Comparison of ENCODE assay signal across 8 cellular contexts in genomic region chr19:39406656-39407393, GRCh38. TPM values are rescaled to one million over a fixed set of nuclear protein-coding genes. Genes with fewer than 3 reads are reported as not detected.
A peak's percentile ranks its signal among the peaks of the same experiment; 100 is the strongest.
DNase-seq lines count a peak whose midpoint lies in the region; ATAC-seq and TF ChIP-seq lines count a peak whose summit lies in the region.

ZFP36 (plus strand) TSS chr19:39406847; CDS start chr19:39406905, 58 bp downstream.

- intact Hi-C loops in Caco-2 (cut with micrococcal nuclease; ENCODE audit: unreplicated experiment), result no loop called here

- H3K4me1 ChIP-seq in Caco-2, result peaks cover 36% of the 10 kb centered on the region
- H3K4me1 ChIP-seq in HEK293 (ENCODE audit: control insufficient read depth, insufficient read depth, low read length), result peaks cover 60% of the 10 kb centered on the region
- peaks cover 33 to 45% of the 10 kb centered on the region in 2 donors for H3K4me1 ChIP-seq in duodenal mucosa (ENCODE audit: control insufficient read depth in 1 of 2, insufficient read depth in 2 of 2, low read length in 2 of 2)
- H3K4me1 ChIP-seq in lung (ENCODE audit: control insufficient read depth in 2 of 2, insufficient read depth in 2 of 2, low read length in 2 of 2), result peaks cover 0 to 12% of the 10 kb centered on the region in 2 donors

- peaks cover 85% of the 10 kb centered on the region for H3K36me3 Mint-ChIP-seq in Caco-2 (ENCODE audit: insufficient read depth, unreplicated experiment)
- H3K36me3 Mint-ChIP-seq in activated CD4-positive, alpha-beta memory T cell treated with anti-CD3 and anti-CD28 coated beads, Interleukin-2, amount 10 ng/mL, durations not matched to agents 7 days and 5 days (ENCODE audit: low read depth), result peaks cover 46% of the 10 kb centered on the region

- peak within 1 kb of the TSS; percentile 90 for H3K27ac Mint-ChIP-seq in Caco-2 (ENCODE audit: unreplicated experiment)
- H3K27ac Mint-ChIP-seq in activated CD4-positive, alpha-beta memory T cell treated with anti-CD3 and anti-CD28 coated beads, Interleukin-2, amount 10 ng/mL, durations not matched to agents 7 days and 5 days, result peak within 1 kb of the TSS; percentile 99

- POLR2A ChIA-PET in Caco-2 (lab: Charles Lee) (interaction anchor here (0.6 to 4.1 kb wide), 6 partner anchors 9 to 64 kb away, joined by 3 to 27 read pairs (median 4); partner anchors contain the start of genes MED29, PAF1, RPS16 and SAMD4B), HEK293 (lab: Yijun Ruan, JAX) (interaction anchor here (0.5 to 11.2 kb wide), 12 partner anchors 8 to 289 kb away, joined by 3 to 175 read pairs (median 5); partner anchors contain the start of genes EID2B, MED29, PAF1 and RPS16)
- POLR2A ChIA-PET in activated CD4-positive, alpha-beta memory T cell treated with anti-CD3 and anti-CD28 coated beads, Interleukin-2, amount 10 ng/mL, durations not matched to agents 7 days and 5 days (lab: Charles Lee), result interaction anchor here (0.7 to 10.6 kb wide), 8 partner anchors 9 to 72 kb away, joined by 3 to 195 read pairs (median 24); partner anchors contain the start of genes GMFG, MED29, PAF1 and RPS16

- H3K4me3 ChIP-seq in Caco-2 (ENCODE audit: low read depth, low read length) (peak within 1 kb of the TSS; percentile 94), HEK293 (ENCODE audit: low read depth, low read length) (peak within 1 kb of the TSS; percentile 61), duodenal mucosa (ENCODE audit: low read depth in 1 of 2, low read length in 2 of 2) (peak within 1 kb of the TSS; percentile 95 to 96), lung (peak within 1 kb of the TSS; percentile 91)

- DNase-seq in Caco-2 (peak; percentile 89), NCI-H748 treated with DMSO at 0.1 percent for 48 hours (lab: John Stamatoyannopoulos, UW) (peak; percentile 79), lung (ENCODE audit: low spot score) (peak; percentile 92)
- DNase-seq in activated CD4-positive, alpha-beta memory T cell treated with anti-CD3 and anti-CD28 coated beads, Interleukin-2, amount 10 ng/mL, durations not matched to agents 7 days and 5 days, result peak; percentile 91
- peak; percentile 77 to 85 (median 79) for DNase-seq in stimulated activated CD4-positive, alpha-beta T cell treated with anti-CD3 and anti-CD28 coated beads, TNF-alpha, amount 100 ng/mL, for 4 hours (ENCODE audit: low read depth in 3 of 3)

- H3K27me3 Mint-ChIP-seq in Caco-2 (ENCODE audit: insufficient read depth, unreplicated experiment), result no peaks in the 10 kb centered on the region
- H3K27me3 Mint-ChIP-seq in activated CD4-positive, alpha-beta memory T cell treated with anti-CD3 and anti-CD28 coated beads, Interleukin-2, amount 10 ng/mL, durations not matched to agents 7 days and 5 days, result no peaks in the 10 kb centered on the region

- H3K36me3 ChIP-seq in Caco-2 (ENCODE audit: control insufficient read depth, insufficient read depth, low read length), result peaks cover 4% of the 10 kb centered on the region; the same call in 1 of the 2 replicates
- H3K36me3 ChIP-seq in HEK293 (ENCODE audit: control insufficient read depth in 2 of 2, insufficient read depth in 1 of 2, low read length in 2 of 2), result peaks cover 0 to 3% of the 10 kb centered on the region in 2 experiments; a peak in 1 of 3 replicates
- H3K36me3 ChIP-seq in duodenal mucosa (ENCODE audit: control insufficient read depth in 1 of 2, insufficient read depth in 2 of 2, low read length in 2 of 2), result peaks cover 14 to 20% of the 10 kb centered on the region in 2 donors
- peaks cover 3 to 12% of the 10 kb centered on the region in 2 donors for H3K36me3 ChIP-seq in lung (ENCODE audit: control insufficient read depth in 2 of 2, insufficient read depth in 2 of 2, low read length in 2 of 2)

- CTCF ChIA-PET in Caco-2 (lab: Charles Lee), result interaction anchor here (0.6 to 4.1 kb wide), 2 partner anchors 9 to 644 kb away, joined by 4 to 17 read pairs; no protein-coding TSS in a partner anchor
- CTCF ChIA-PET in HEK293 (lab: Yijun Ruan, JAX), result interaction anchor here (0.6 to 4.6 kb wide), 2 partner anchors 9 to 263 kb away, joined by 3 to 41 read pairs; no protein-coding TSS in a partner anchor
- CTCF ChIA-PET in activated CD4-positive, alpha-beta memory T cell treated with anti-CD3 and anti-CD28 coated beads, Interleukin-2, amount 10 ng/mL, durations not matched to agents 7 days and 5 days (lab: Charles Lee), result interaction anchor here (1.6 to 4.5 kb wide), 2 partner anchors 9 to 16 kb away, joined by 4 to 57 read pairs; partner anchors contain the start of genes MED29 and PAF1

- no peaks in the 10 kb centered on the region for H3K9me3 ChIP-seq in Caco-2
- no peaks in the 10 kb centered on the region for H3K9me3 ChIP-seq in HEK293 (ENCODE audit: control insufficient read depth, insufficient read depth, low read depth, low read length)
- H3K9me3 ChIP-seq in duodenal mucosa (ENCODE audit: control insufficient read depth in 1 of 2, low read length in 2 of 2), result no peaks in the 10 kb centered on the region
- no peaks in the 10 kb centered on the region for H3K9me3 ChIP-seq in lung (ENCODE audit: control insufficient read depth in 2 of 2, insufficient read depth in 1 of 2, low read length in 1 of 2)

- H3K27me3 ChIP-seq in Caco-2 (replicated peaks; ENCODE audit: control insufficient read depth, insufficient read depth, low read length), result no peaks in the 10 kb centered on the region
- no peaks in the 10 kb centered on the region for H3K27me3 ChIP-seq in duodenal mucosa (ENCODE audit: control insufficient read depth in 1 of 2, insufficient read depth in 2 of 2, low read length in 2 of 2)
- H3K27me3 ChIP-seq in lung (ENCODE audit: control insufficient read depth, insufficient read depth), result no peaks in the 10 kb centered on the region

- WGBS in lung, 2 donors, result 1% methylated on average over 55 of the region's 55 CpGs

- ATAC-seq in lung (ENCODE audit: insufficient read depth, low FRiP score), result peak; percentile 25
- ATAC-seq in HG02852 (IDR thresholded peaks at IDR 0.05; ENCODE audit: unreplicated experiment), result no peak

- peak within 1 kb of the TSS; percentile 100 for H3K9ac ChIP-seq in duodenal mucosa (ENCODE audit: low read depth in 1 of 2, low read length in 2 of 2)

- no TSS peak for BruUV-seq in Caco-2 (replicated peaks; lab: Mats Ljungman, UMichigan)

- H3K4me3 Mint-ChIP-seq in Caco-2 (ENCODE audit: unreplicated experiment), result peak within 1 kb of the TSS; percentile 77
- peak within 1 kb of the TSS; percentile 86 for H3K4me3 Mint-ChIP-seq in activated CD4-positive, alpha-beta memory T cell treated with anti-CD3 and anti-CD28 coated beads, Interleukin-2, amount 10 ng/mL, durations not matched to agents 7 days and 5 days

- H3K27ac ChIP-seq in HEK293 (ENCODE audit: extremely low read depth, low read depth, low read length), result peak within 1 kb of the TSS; percentile 77
- H3K27ac ChIP-seq in duodenal mucosa (ENCODE audit: low read depth, low read length), result peak within 1 kb of the TSS; percentile 99
- H3K27ac ChIP-seq in lung (ENCODE audit: low read depth in 1 of 2, low read length in 1 of 2), result peak within 1 kb of the TSS; percentile 94 to 100

- H3K4me1 Mint-ChIP-seq in Caco-2 (ENCODE audit: low read depth, unreplicated experiment), result peaks cover 32% of the 10 kb centered on the region
- peaks cover 52% of the 10 kb centered on the region for H3K4me1 Mint-ChIP-seq in activated CD4-positive, alpha-beta memory T cell treated with anti-CD3 and anti-CD28 coated beads, Interleukin-2, amount 10 ng/mL, durations not matched to agents 7 days and 5 days

- peak in 1 of 2 experiments; percentile 0 for TF ChIP-seq CTCF in Caco-2 (IDR thresholded peaks at IDR 0.05; ENCODE audit: insufficient read depth in 1 of 2, low read depth in 1 of 2, low read length in 1 of 2, severe bottlenecking in 1 of 2, unreplicated experiment in 1 of 2)
- TF ChIP-seq CTCF in HEK293 (tag by site-specific recombination; IDR thresholded peaks at IDR 0.05), result peak; percentile 90
- TF ChIP-seq CTCF in lung (IDR thresholded peaks at IDR 0.05; ENCODE audit: control extremely low read depth, extremely low read depth), result no peak

- H3K9me3 Mint-ChIP-seq in Caco-2 (ENCODE audit: unreplicated experiment), result no peaks in the 10 kb centered on the region
- H3K9me3 Mint-ChIP-seq in activated CD4-positive, alpha-beta memory T cell treated with anti-CD3 and anti-CD28 coated beads, Interleukin-2, amount 10 ng/mL, durations not matched to agents 7 days and 5 days, result no peaks in the 10 kb centered on the region

TF ChIP-seq in HEK293, 187 proteins besides CTCF, POLR2A, EP300 and RAD21 (continues in another document):
- TF ChIP-seq ZEB2 (tag by site-specific recombination; IDR thresholded peaks at IDR 0.05) (peak; percentile 91), ZNF146 (tag by site-specific recombination; IDR thresholded peaks at IDR 0.05) (no peak), KLF10 (tag by site-specific recombination; IDR thresholded peaks at IDR 0.05) (peak; percentile 75; the same call in 1 of the 2 replicates), ZNF350 (tag by site-specific recombination; IDR thresholded peaks at IDR 0.05) (no peak), YY2 (tag by site-specific recombination; IDR thresholded peaks at IDR 0.05) (peak; percentile 81), ZNF112 (tag by site-specific recombination; IDR thresholded peaks at IDR 0.05) (no peak), ZNF202 (tag by site-specific recombination; IDR thresholded peaks at IDR 0.05; ENCODE audit: borderline replicate concordance) (no peak), ZNF707 (tag by site-specific recombination; IDR thresholded peaks at IDR 0.05) (no peak)

RNA-seq across cellular contexts. Expression of gene ZFP36, which starts in this region (rescaled TPM):
- total RNA-seq in Caco-2 (2022) (25.8 and 29.7 TPM in 2 replicates), lung (100 to 1,000 TPM in 1 of 2 donors, 10 to 100 TPM in 1; 41.2 to 170 TPM)
- 100 to 1,000 TPM; 189 to 194 TPM for total RNA-seq in activated CD4-positive, alpha-beta memory T cell treated with anti-CD3 and anti-CD28 coated beads, Interleukin-2, amount 10 ng/mL, durations not matched to agents 7 days and 5 days
- 100 to 1,000 TPM; 174 to 655 TPM for polyA plus RNA-seq in lung
